ENCODE assay signal across 13 cellular contexts in the genomic region with DNA sequence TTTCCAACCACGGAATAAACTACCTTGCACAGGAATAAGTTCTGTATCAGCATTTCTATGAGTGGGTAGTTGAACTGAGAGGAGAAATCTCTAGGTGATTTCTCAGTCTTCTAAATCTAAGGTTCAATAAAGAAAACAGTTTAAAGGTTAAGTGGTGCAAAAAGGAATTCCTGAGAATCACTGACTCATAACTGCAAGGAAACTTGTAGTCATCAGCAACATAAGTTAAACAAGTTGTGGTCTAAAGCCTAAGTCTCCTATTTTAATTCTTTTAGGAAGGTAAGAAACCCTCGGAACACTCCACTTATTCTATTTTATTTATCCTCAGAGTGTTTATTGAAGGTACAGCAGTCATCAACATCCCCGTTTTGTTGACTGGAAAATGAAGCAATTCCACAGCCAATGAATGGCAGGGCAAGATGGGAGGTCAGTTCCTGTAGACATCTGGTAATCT.
DNase-seq lines count a peak whose midpoint lies in the region; ATAC-seq and TF ChIP-seq lines count a peak whose summit lies in the region.
"Had no signal": no experiment of that assay in that cellular context is flagged by ENCODE, and none has a peak within 500 bp of the region (broad histone marks: within the 10 kb centered on the region; RNA-seq: fewer than 3 reads in every experiment).

No MANE protein-coding gene starts in this region.

- peaks cover 8 to 10% of the 10 kb centered on the region in 2 donors for H3K9me3 Mint-ChIP-seq in activated naive CD4-positive, alpha-beta T cell treated with anti-CD3 and anti-CD28 coated beads, Interleukin-2, amount 50 U/mL, for 72 hours
- H3K9me3 Mint-ChIP-seq: CD4-positive, CD25-positive, alpha-beta regulatory T cell had no signal

- H3K9me3 ChIP-seq in hepatocyte (ENCODE audit: low read depth), result no peaks in the 10 kb centered on the region
- H3K9me3 ChIP-seq: left ventricle myocardium inferior, prostate gland, uterus had no signal

- H2AFZ ChIP-seq in hepatocyte, result no peak overlapping the region

- CTCF ChIA-PET in HEK293T (lab: Yijun Ruan, JAX), result no interaction called here

- no peaks in the 10 kb centered on the region for H3K36me3 ChIP-seq in hepatocyte (replicated peaks; ENCODE audit: insufficient read depth, low read depth)
- H3K36me3 ChIP-seq: left ventricle myocardium inferior, prostate gland, uterus had no signal

- no peak overlapping the region for H3K4me3 ChIP-seq in hepatocyte
- H3K4me3 ChIP-seq: left ventricle myocardium inferior, prostate gland, uterus had no signal

- POLR2A ChIA-PET in HEK293T (lab: Yijun Ruan, JAX), result no interaction called here

- peak; percentile 74 to 87 for ATAC-seq in activated naive CD4-positive, alpha-beta T cell treated with anti-CD3 and anti-CD28 coated beads, Interleukin-2, amount 50 U/mL, for 72 hours

- peak overlapping the region; percentile 43 for H3K27ac ChIP-seq in hepatocyte
- H3K27ac ChIP-seq: left ventricle myocardium inferior, prostate gland, uterus had no signal

- peak overlapping the region; percentile 81 to 88 for H3K27ac Mint-ChIP-seq in activated naive CD4-positive, alpha-beta T cell treated with anti-CD3 and anti-CD28 coated beads, Interleukin-2, amount 50 U/mL, for 72 hours
- H3K27ac Mint-ChIP-seq: CD4-positive, CD25-positive, alpha-beta regulatory T cell had no signal

- no peaks in the 10 kb centered on the region for H3K9me2 ChIP-seq in hepatocyte (replicated peaks; ENCODE audit: insufficient read depth)

- no peaks in the 10 kb centered on the region for H3K79me2 ChIP-seq in hepatocyte

- H3K36me3 Mint-ChIP-seq in activated naive CD4-positive, alpha-beta T cell treated with anti-CD3 and anti-CD28 coated beads, Interleukin-2, amount 50 U/mL, for 72 hours, result peaks cover 0 to 6% of the 10 kb centered on the region in 2 donors
- H3K36me3 Mint-ChIP-seq: CD4-positive, CD25-positive, alpha-beta regulatory T cell had no signal

- H3K4me1 ChIP-seq in hepatocyte (ENCODE audit: insufficient read depth), result peaks cover 3% of the 10 kb centered on the region
- H3K4me1 ChIP-seq: left ventricle myocardium inferior, prostate gland, uterus had no signal

- no peak for DNase-seq in activated naive CD4-positive, alpha-beta T cell treated with anti-CD3 and anti-CD28 coated beads, Interleukin-2, amount 50 U/mL, for 72 hours (ENCODE audit: low spot score in 2 of 2)
- DNase-seq in activated naive CD4-positive, alpha-beta T cell treated with anti-CD3 and anti-CD28 coated beads, Interleukin-2, amount 50 U/mL, for 16 hours, result no peak
- DNase-seq in amniotic epithelial cell (ENCODE audit: low read depth) (peak; percentile 77), hepatocyte (ENCODE audit: low spot score) (no peak), stromal cell of bone marrow (ENCODE audit: low read depth) (peak; percentile 69), NCI-H2171 treated with DMSO at 0.1 percent for 48 hours (lab: John Stamatoyannopoulos, UW) (no peak), HEK293T (ENCODE audit: extremely low spot score) (no peak), Kasumi-1 (lab: John Stamatoyannopoulos, UW) (no peak)
- DNase-seq: CD4-positive, CD25-positive, alpha-beta regulatory T cell; left ventricle myocardium inferior; NCI-H187; uterus had no signal

- WGBS in hepatocyte (ENCODE audit: low lambda C conversion rate, missing lambda C conversion rate), result 86% methylated on average over 3 of the region's 3 CpGs

- no peak for TF ChIP-seq CTCF in hepatocyte (IDR thresholded peaks at IDR 0.05; ENCODE audit: poor library complexity)

- no peaks in the 10 kb centered on the region for H4K20me1 ChIP-seq in hepatocyte (ENCODE audit: insufficient read depth, poor library complexity, severe bottlenecking)

- peak overlapping the region; percentile 10 for H3K4me2 ChIP-seq in hepatocyte

- no peaks in the 10 kb centered on the region for H3K27me3 ChIP-seq in hepatocyte
- H3K27me3 ChIP-seq: uterus had no signal

TF ChIP-seq in HEK293T, 16 proteins besides CTCF, POLR2A, EP300 and RAD21:
- no peak for TF ChIP-seq ARNT (IDR thresholded peaks at IDR 0.05)
- TF ChIP-seq SUZ12 (IDR thresholded peaks at IDR 0.05), result no peak
- no peak for TF ChIP-seq SP1 (IDR thresholded peaks at IDR 0.05)

Comparison
In these comparisons a context has a peak if more than half of its experiments do, and no peak if none do; other contexts are left out.
1. DNase-seq: peak in amniotic epithelial cell (single experiment) and stromal cell of bone marrow (single experiment); none in activated naive CD4-positive, alpha-beta T cell treated with anti-CD3 and anti-CD28 coated beads, Interleukin-2, amount 50 U/mL, for 72 hours (0 of 2), activated naive CD4-positive, alpha-beta T cell treated with anti-CD3 and anti-CD28 coated beads, Interleukin-2, amount 50 U/mL, for 16 hours (single experiment), hepatocyte (single experiment), NCI-H2171 treated with DMSO at 0.1 percent for 48 hours (single experiment), HEK293T (single experiment) and Kasumi-1 (0 of 2).